In the genomic region with DNA sequence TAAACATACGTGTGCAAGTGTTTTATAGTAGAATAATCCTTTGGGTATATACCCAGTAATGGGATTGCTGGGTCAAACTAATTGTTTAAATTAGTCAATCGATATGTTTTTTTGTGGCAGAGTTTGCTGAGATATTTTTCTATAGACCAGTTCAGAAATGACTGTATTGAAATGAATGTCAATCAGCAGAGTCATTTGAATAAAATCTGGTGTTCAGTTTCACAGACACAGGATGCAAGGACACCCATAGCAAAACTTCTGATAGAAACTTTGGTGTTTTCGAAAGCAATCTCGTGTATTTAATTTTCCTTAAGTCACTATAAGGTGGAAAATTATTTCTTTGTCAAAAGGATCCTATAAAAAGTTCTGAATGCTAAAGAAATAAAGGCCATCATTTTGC, we compare ENCODE assay signal across 16 cellular contexts.
DNase-seq lines count a peak whose midpoint lies in the region; ATAC-seq and TF ChIP-seq lines count a peak whose summit lies in the region.
"Had no signal": no experiment of that assay in that cellular context is flagged by ENCODE, and none has a peak within 500 bp of the region (broad histone marks: within the 10 kb centered on the region; RNA-seq: fewer than 3 reads in every experiment).

No MANE protein-coding gene starts in this region.

- no peak for DNase-seq in activated naive CD8-positive, alpha-beta T cell treated with anti-CD3 and anti-CD28 coated beads, Interleukin-2, amount 50 U/mL, for 24 hours
- no peak for DNase-seq in activated naive CD8-positive, alpha-beta T cell treated with anti-CD3 and anti-CD28 coated beads for 36 hours
- no peak for DNase-seq in stimulated activated effector memory CD8-positive, alpha-beta T cell treated with anti-CD3 and anti-CD28 coated beads, Interleukin-12 subunit alpha, Interleukin-12 subunit beta, amount 100 ng/mL, for 72 hours (ENCODE audit: low spot score in 2 of 2)
- DNase-seq in NCI-H1417 (lab: John Stamatoyannopoulos, UW) = no peak
- DNase-seq in GM20000 (ENCODE audit: low spot score) = no peak
- DNase-seq: 8988T; AML-193; CD4-positive, CD25-positive, alpha-beta regulatory T cell; DMS53; GF-D8; HCEC 1CT; HFFc6; KG1 had no signal

- no peaks in the 10 kb centered on the region for H3K9me3 Mint-ChIP-seq in activated naive CD8-positive, alpha-beta T cell treated with anti-CD3 and anti-CD28 coated beads, Interleukin-2, amount 50 U/mL, for 24 hours
- H3K9me3 Mint-ChIP-seq in activated naive CD8-positive, alpha-beta T cell treated with anti-CD3 and anti-CD28 coated beads for 36 hours = no peaks in the 10 kb centered on the region
- no peaks in the 10 kb centered on the region for H3K9me3 Mint-ChIP-seq in stimulated activated effector memory CD8-positive, alpha-beta T cell treated with anti-CD3 and anti-CD28 coated beads, Interleukin-12 subunit alpha, Interleukin-12 subunit beta, amount 100 ng/mL, for 72 hours
- H3K9me3 Mint-ChIP-seq: CD4-positive, CD25-positive, alpha-beta regulatory T cell; HFFc6 had no signal

- no peak for TF ChIP-seq CTCF in GM20000 (IDR thresholded peaks at IDR 0.05; ENCODE audit: extremely low read depth, missing control alignments)

- no peak overlapping the region for H3K4me3 Mint-ChIP-seq in activated naive CD8-positive, alpha-beta T cell treated with anti-CD3 and anti-CD28 coated beads, Interleukin-2, amount 50 U/mL, for 24 hours
- H3K4me3 Mint-ChIP-seq in activated naive CD8-positive, alpha-beta T cell treated with anti-CD3 and anti-CD28 coated beads for 36 hours = no peak overlapping the region
- no peak overlapping the region for H3K4me3 Mint-ChIP-seq in stimulated activated effector memory CD8-positive, alpha-beta T cell treated with anti-CD3 and anti-CD28 coated beads, Interleukin-12 subunit alpha, Interleukin-12 subunit beta, amount 100 ng/mL, for 72 hours
- H3K4me3 Mint-ChIP-seq: CD4-positive, CD25-positive, alpha-beta regulatory T cell; HFFc6; IgD-negative memory B cell had no signal

- H3K36me3 Mint-ChIP-seq in activated naive CD8-positive, alpha-beta T cell treated with anti-CD3 and anti-CD28 coated beads, Interleukin-2, amount 50 U/mL, for 24 hours (ENCODE audit: low read depth) = no peaks in the 10 kb centered on the region
- H3K36me3 Mint-ChIP-seq in activated naive CD8-positive, alpha-beta T cell treated with anti-CD3 and anti-CD28 coated beads for 36 hours = no peaks in the 10 kb centered on the region
- no peaks in the 10 kb centered on the region for H3K36me3 Mint-ChIP-seq in stimulated activated effector memory CD8-positive, alpha-beta T cell treated with anti-CD3 and anti-CD28 coated beads, Interleukin-12 subunit alpha, Interleukin-12 subunit beta, amount 100 ng/mL, for 72 hours
- H3K36me3 Mint-ChIP-seq: CD4-positive, CD25-positive, alpha-beta regulatory T cell; IgD-negative memory B cell had no signal

- peaks cover 2% of the 10 kb centered on the region for H3K4me1 Mint-ChIP-seq in activated naive CD8-positive, alpha-beta T cell treated with anti-CD3 and anti-CD28 coated beads, Interleukin-2, amount 50 U/mL, for 24 hours
- H3K4me1 Mint-ChIP-seq in activated naive CD8-positive, alpha-beta T cell treated with anti-CD3 and anti-CD28 coated beads for 36 hours = no peaks in the 10 kb centered on the region
- peaks cover 1% of the 10 kb centered on the region for H3K4me1 Mint-ChIP-seq in stimulated activated effector memory CD8-positive, alpha-beta T cell treated with anti-CD3 and anti-CD28 coated beads, Interleukin-12 subunit alpha, Interleukin-12 subunit beta, amount 100 ng/mL, for 72 hours
- H3K4me1 Mint-ChIP-seq: IgD-negative memory B cell had no signal

- H3K27ac Mint-ChIP-seq in activated naive CD8-positive, alpha-beta T cell treated with anti-CD3 and anti-CD28 coated beads, Interleukin-2, amount 50 U/mL, for 24 hours = peak overlapping the region; percentile 40
- no peak overlapping the region for H3K27ac Mint-ChIP-seq in activated naive CD8-positive, alpha-beta T cell treated with anti-CD3 and anti-CD28 coated beads for 36 hours
- no peak overlapping the region for H3K27ac Mint-ChIP-seq in stimulated activated effector memory CD8-positive, alpha-beta T cell treated with anti-CD3 and anti-CD28 coated beads, Interleukin-12 subunit alpha, Interleukin-12 subunit beta, amount 100 ng/mL, for 72 hours
- H3K27ac Mint-ChIP-seq: CD4-positive, CD25-positive, alpha-beta regulatory T cell; HFFc6; IgD-negative memory B cell had no signal

- H3K27me3 Mint-ChIP-seq in activated naive CD8-positive, alpha-beta T cell treated with anti-CD3 and anti-CD28 coated beads, Interleukin-2, amount 50 U/mL, for 24 hours = no peaks in the 10 kb centered on the region
- H3K27me3 Mint-ChIP-seq in activated naive CD8-positive, alpha-beta T cell treated with anti-CD3 and anti-CD28 coated beads for 36 hours = no peaks in the 10 kb centered on the region
- H3K27me3 Mint-ChIP-seq: CD4-positive, CD25-positive, alpha-beta regulatory T cell; IgD-negative memory B cell had no signal

- ATAC-seq in activated naive CD8-positive, alpha-beta T cell treated with anti-CD3 and anti-CD28 coated beads, Interleukin-2, amount 50 U/mL, for 24 hours = no peak
- ATAC-seq in HG03432 (IDR thresholded peaks at IDR 0.05; ENCODE audit: unreplicated experiment) = peak; percentile 43
- peak; percentile 81 for ATAC-seq in stimulated activated effector memory CD8-positive, alpha-beta T cell treated with anti-CD3 and anti-CD28 coated beads, Interleukin-12 subunit alpha, Interleukin-12 subunit beta, amount 100 ng/mL, for 72 hours
- no peak for ATAC-seq in HG03175 (IDR thresholded peaks at IDR 0.05; ENCODE audit: unreplicated experiment)

Comparison
In these comparisons a context has a peak if more than half of its experiments do, and no peak if none do; other contexts are left out.
1. ATAC-seq: peak in HG03432 (single experiment) and stimulated activated effector memory CD8-positive, alpha-beta T cell treated with anti-CD3 and anti-CD28 coated beads, Interleukin-12 subunit alpha, Interleukin-12 subunit beta, amount 100 ng/mL, for 72 hours (single experiment); none in activated naive CD8-positive, alpha-beta T cell treated with anti-CD3 and anti-CD28 coated beads, Interleukin-2, amount 50 U/mL, for 24 hours (single experiment) and HG03175 (single experiment).